8 cellular contexts compared by ENCODE assay signal in the genomic region with DNA sequence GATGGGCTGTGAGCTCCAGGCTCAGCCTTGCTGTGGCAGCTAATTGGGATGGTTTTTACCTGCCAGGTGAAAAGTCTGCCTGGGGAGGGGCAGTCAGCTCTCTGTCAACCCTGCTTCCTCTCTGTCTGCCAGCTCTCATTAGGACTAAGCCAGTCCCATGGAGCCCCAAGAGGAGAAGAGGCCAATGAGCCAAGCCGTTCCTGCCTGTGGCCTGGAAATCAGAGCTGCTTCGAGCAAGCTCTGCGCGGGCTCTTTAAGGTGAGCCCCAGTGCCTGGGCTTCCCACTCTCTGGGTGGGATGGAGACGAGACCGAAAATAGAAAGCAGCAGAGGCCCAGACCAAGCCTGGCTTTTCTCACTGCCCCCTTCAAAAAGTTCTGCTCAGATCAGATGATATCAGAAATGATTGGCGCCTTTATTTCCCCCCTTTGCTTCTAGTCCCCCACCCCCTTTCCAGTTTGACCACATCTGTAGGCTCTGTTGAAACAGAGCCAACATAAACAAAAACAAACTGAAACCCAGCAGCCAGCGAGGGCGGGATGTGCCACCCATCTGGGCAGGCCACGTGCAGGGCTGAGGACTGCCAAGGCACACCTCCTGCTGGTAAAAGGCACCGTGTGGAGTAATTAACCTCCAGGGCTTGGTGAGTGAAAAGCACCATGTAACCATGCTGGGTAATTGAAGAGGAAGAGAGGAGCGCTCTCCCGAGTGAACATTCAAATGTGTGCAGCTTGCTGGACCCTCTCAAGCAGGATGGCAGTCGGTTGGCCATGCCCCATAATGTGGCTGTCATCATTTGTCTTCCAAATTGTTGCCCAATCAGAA.
DNase-seq lines count a peak whose midpoint lies in the region; ATAC-seq and FAIRE-seq lines count a peak whose summit lies in the region.

No MANE protein-coding gene starts in this region.

- H3K27ac Mint-ChIP-seq in activated naive CD8-positive, alpha-beta T cell, result peak overlapping the region; percentile 46
- H3K27ac Mint-ChIP-seq in activated T-helper 1 cell treated with anti-CD3 and anti-CD28 coated beads, Interleukin-12 subunit alpha, Interleukin-12 subunit beta, Interleukin-2, Interleukin-4 antibody, amounts not matched to agents 30 ng/mL and 10 ng/mL and 1 ng/mL, durations not matched to agents 14 hours and 24 hours and 36 hours, result no peak overlapping the region

- H3K4me1 Mint-ChIP-seq in activated naive CD8-positive, alpha-beta T cell (ENCODE audit: low read depth), result peaks cover 53% of the 10 kb centered on the region
- peaks cover 24% of the 10 kb centered on the region for H3K4me1 Mint-ChIP-seq in activated T-helper 1 cell treated with anti-CD3 and anti-CD28 coated beads, Interleukin-12 subunit alpha, Interleukin-12 subunit beta, Interleukin-2, Interleukin-4 antibody, amounts not matched to agents 30 ng/mL and 10 ng/mL and 1 ng/mL, durations not matched to agents 14 hours and 24 hours and 36 hours (ENCODE audit: low read depth)

- H3K9me3 Mint-ChIP-seq in activated naive CD8-positive, alpha-beta T cell (ENCODE audit: low read depth), result no peaks in the 10 kb centered on the region
- peaks cover 8% of the 10 kb centered on the region for H3K9me3 Mint-ChIP-seq in activated T-helper 1 cell treated with anti-CD3 and anti-CD28 coated beads, Interleukin-12 subunit alpha, Interleukin-12 subunit beta, Interleukin-2, Interleukin-4 antibody, amounts not matched to agents 30 ng/mL and 10 ng/mL and 1 ng/mL, durations not matched to agents 14 hours and 24 hours and 36 hours

- H3K27me3 Mint-ChIP-seq in activated naive CD8-positive, alpha-beta T cell, result no peaks in the 10 kb centered on the region
- H3K27me3 Mint-ChIP-seq in activated T-helper 1 cell treated with anti-CD3 and anti-CD28 coated beads, Interleukin-12 subunit alpha, Interleukin-12 subunit beta, Interleukin-2, Interleukin-4 antibody, amounts not matched to agents 30 ng/mL and 10 ng/mL and 1 ng/mL, durations not matched to agents 14 hours and 24 hours and 36 hours (ENCODE audit: insufficient read depth), result peaks cover 12% of the 10 kb centered on the region

- DNase-seq in NCI-H2029 (lab: John Stamatoyannopoulos, UW), result peak; percentile 80
- DNase-seq in activated T-helper 1 cell treated with anti-CD3 and anti-CD28 coated beads, Interleukin-12 subunit alpha, Interleukin-12 subunit beta, Interleukin-2, Interleukin-4 antibody, amounts not matched to agents 30 ng/mL and 10 ng/mL and 1 ng/mL, durations not matched to agents 14 hours and 24 hours and 36 hours (ENCODE audit: low spot score), result no peak
- DNase-seq in T-helper 9 cell, result no peak
- no peak for DNase-seq in OCI-M1 (lab: John Stamatoyannopoulos, UW)

- peaks cover 6% of the 10 kb centered on the region for H3K36me3 Mint-ChIP-seq in activated naive CD8-positive, alpha-beta T cell
- H3K36me3 Mint-ChIP-seq in activated T-helper 1 cell treated with anti-CD3 and anti-CD28 coated beads, Interleukin-12 subunit alpha, Interleukin-12 subunit beta, Interleukin-2, Interleukin-4 antibody, amounts not matched to agents 30 ng/mL and 10 ng/mL and 1 ng/mL, durations not matched to agents 14 hours and 24 hours and 36 hours (ENCODE audit: low read depth), result peaks cover 5% of the 10 kb centered on the region

- peak; percentile 54 for ATAC-seq in GM21576 (IDR thresholded peaks at IDR 0.05; ENCODE audit: unreplicated experiment)

- H3K27ac ChIP-seq in temporal lobe (ENCODE audit: low read depth, low read length), result peak overlapping the region; percentile 69

- peak; percentile 81 for FAIRE-seq in islet of Langerhans (lab: Jason Lieb, UNC)

- intact Hi-C loops in activated T-helper 1 cell treated with anti-CD3 and anti-CD28 coated beads, Interleukin-12 subunit alpha, Interleukin-12 subunit beta, Interleukin-2, Interleukin-4 antibody, amounts not matched to agents 30 ng/mL and 10 ng/mL and 1 ng/mL, durations not matched to agents 14 hours and 24 hours and 36 hours (cut with micrococcal nuclease), result no loop called here

- H3K4me3 Mint-ChIP-seq in activated naive CD8-positive, alpha-beta T cell, result peak overlapping the region; percentile 28
- H3K4me3 Mint-ChIP-seq in activated T-helper 1 cell treated with anti-CD3 and anti-CD28 coated beads, Interleukin-12 subunit alpha, Interleukin-12 subunit beta, Interleukin-2, Interleukin-4 antibody, amounts not matched to agents 30 ng/mL and 10 ng/mL and 1 ng/mL, durations not matched to agents 14 hours and 24 hours and 36 hours, result no peak overlapping the region
